In the genomic region with DNA sequence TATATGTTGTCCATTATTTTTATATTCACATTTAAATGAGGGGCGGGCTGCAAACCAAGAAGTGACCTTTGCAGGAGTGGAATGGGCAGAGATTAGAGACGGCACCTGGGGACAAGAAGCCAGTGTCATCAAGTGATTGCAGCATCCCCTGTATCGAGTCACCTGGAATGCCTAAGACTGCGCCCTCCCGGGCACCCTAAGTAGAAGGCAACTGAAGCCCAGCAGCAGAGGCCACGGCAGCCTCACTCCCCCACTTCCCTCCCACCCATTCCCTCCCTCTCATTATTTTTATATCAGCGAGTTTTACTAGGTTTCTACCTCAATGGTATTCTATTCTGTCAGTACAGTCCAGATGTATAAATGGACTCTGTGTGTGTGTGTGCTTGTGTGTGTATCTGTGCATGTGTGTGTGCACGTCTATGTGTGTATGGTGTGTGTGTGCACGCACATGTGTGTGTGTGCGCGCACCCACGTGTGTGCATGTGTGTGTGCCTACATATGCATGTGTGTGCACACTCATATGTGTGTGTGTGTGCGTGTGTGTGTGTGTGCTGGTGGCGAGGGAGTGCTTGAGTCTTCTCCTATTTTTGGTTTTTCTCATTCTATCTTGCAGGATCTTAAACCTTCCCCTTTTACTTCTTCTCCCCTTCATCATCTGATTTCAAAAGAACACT, we compare ENCODE assay signal across 2 cellular contexts.
TF ChIP-seq lines count a peak whose summit lies in the region.

No MANE protein-coding gene starts in this region.

TF ChIP-seq in HEK293, 187 proteins besides CTCF, POLR2A, EP300 and RAD21:
- TF ChIP-seq, protein P1, sequence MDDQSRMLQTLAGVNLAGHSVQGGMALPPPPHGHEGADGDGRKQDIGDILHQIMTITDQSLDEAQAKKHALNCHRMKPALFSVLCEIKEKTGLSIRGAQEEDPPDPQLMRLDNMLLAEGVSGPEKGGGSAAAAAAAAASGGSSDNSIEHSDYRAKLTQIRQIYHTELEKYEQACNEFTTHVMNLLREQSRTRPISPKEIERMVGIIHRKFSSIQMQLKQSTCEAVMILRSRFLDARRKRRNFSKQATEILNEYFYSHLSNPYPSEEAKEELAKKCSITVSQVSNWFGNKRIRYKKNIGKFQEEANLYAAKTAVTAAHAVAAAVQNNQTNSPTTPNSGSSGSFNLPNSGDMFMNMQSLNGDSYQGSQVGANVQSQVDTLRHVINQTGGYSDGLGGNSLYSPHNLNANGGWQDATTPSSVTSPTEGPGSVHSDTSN (CRISPR knock-in tag; IDR thresholded peaks at IDR 0.05) = no peak
- TF ChIP-seq, protein P2, sequence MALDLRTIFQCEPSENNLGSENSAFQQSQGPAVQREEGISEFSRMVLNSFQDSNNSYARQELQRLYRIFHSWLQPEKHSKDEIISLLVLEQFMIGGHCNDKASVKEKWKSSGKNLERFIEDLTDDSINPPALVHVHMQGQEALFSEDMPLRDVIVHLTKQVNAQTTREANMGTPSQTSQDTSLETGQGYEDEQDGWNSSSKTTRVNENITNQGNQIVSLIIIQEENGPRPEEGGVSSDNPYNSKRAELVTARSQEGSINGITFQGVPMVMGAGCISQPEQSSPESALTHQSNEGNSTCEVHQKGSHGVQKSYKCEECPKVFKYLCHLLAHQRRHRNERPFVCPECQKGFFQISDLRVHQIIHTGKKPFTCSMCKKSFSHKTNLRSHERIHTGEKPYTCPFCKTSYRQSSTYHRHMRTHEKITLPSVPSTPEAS (tag by site-specific recombination; IDR thresholded peaks at IDR 0.05) = peak; percentile 86

TF ChIP-seq in H1, 55 proteins besides CTCF, POLR2A, EP300 and RAD21:
- TF ChIP-seq TAF7 (optimal IDR thresholded peaks at IDR 0.05; ENCODE audit: borderline replicate concordance, low read depth, low read length) (no peak), NRF1 (IDR thresholded peaks at IDR 0.05; ENCODE audit: low read depth, low read length) (no peak), TAF1 (IDR thresholded peaks at IDR 0.05; ENCODE audit: low read depth, low read length) (no peak), MAFK (IDR thresholded peaks at IDR 0.05; ENCODE audit: low read depth, low read length) (no peak), KDM5A (IDR thresholded peaks at IDR 0.05; ENCODE audit: low read length) (no peak), TCF12 (IDR thresholded peaks at IDR 0.05; ENCODE audit: low read depth, low read length) (no peak), POU5F1 (IDR thresholded peaks at IDR 0.05; ENCODE audit: low read depth, low read length) (no peak)
